Comparison of ENCODE assay signal across 20 cellular contexts in genomic region chr16:84768061-84768797, GRCh38. TPM values are rescaled to one million over a fixed set of nuclear protein-coding genes. Genes with fewer than 3 reads are reported as not detected.
DNase-seq lines count a peak whose midpoint lies in the region; ATAC-seq and TF ChIP-seq lines count a peak whose summit lies in the region.
"Had no signal": no experiment of that assay in that cellular context is flagged by ENCODE, and none has a peak within 500 bp of the region (broad histone marks: within the 10 kb centered on the region; RNA-seq: fewer than 3 reads in every experiment).

No MANE protein-coding gene starts in this region.

- peaks cover 34% of the 10 kb centered on the region for H3K4me1 Mint-ChIP-seq in T-helper 1 cell treated with Interleukin-12 subunit alpha and Interleukin-12 subunit beta and Interleukin-4 antibody, amounts not matched to agents 30 μg/mL and 1 μg/mL, for 36 hours (ENCODE audit: low read depth)
- peaks cover 41 to 61% (median 53%) of the 10 kb centered on the region in 4 donors for H3K4me1 Mint-ChIP-seq in CD4-positive, alpha-beta memory T cell
- peaks cover 32% of the 10 kb centered on the region for H3K4me1 Mint-ChIP-seq in activated CD8-positive, alpha-beta T cell treated with anti-CD3 and anti-CD28 coated beads for 36 hours (ENCODE audit: low read depth)

- H3K4me3 ChIP-seq in CD4-positive, alpha-beta memory T cell (ENCODE audit: low read length in 2 of 2): peak overlapping the region in 1 of 2 donors; percentile 47
- H3K4me3 ChIP-seq in hepatocyte (no peak overlapping the region), brain microvascular endothelial cell (ENCODE audit: low read depth, low read length) (no peak overlapping the region)
- H3K4me3 ChIP-seq: pancreas, stomach had no signal

- H3K4me3 Mint-ChIP-seq in T-helper 1 cell treated with Interleukin-12 subunit alpha and Interleukin-12 subunit beta and Interleukin-4 antibody, amounts not matched to agents 30 μg/mL and 1 μg/mL, for 36 hours: peak overlapping the region; percentile 53
- H3K4me3 Mint-ChIP-seq in CD4-positive, alpha-beta memory T cell: peak overlapping the region; percentile 78 to 93 (median 86)
- no peak overlapping the region for H3K4me3 Mint-ChIP-seq in activated CD8-positive, alpha-beta T cell treated with anti-CD3 and anti-CD28 coated beads for 36 hours

- CTCF ChIA-PET in CD4-positive, alpha-beta memory T cell (lab: Charles Lee; ENCODE audit: partially characterized antibody): interaction anchor here (0.8 to 5.6 kb wide), 6 partner anchors 14 to 208 kb away, joined by 3 to 68 read pairs (median 6); no protein-coding TSS in a partner anchor
- CTCF ChIA-PET in activated CD8-positive, alpha-beta T cell treated with anti-CD3 and anti-CD28 coated beads for 36 hours (lab: Charles Lee): interaction anchor here (1.0 to 2.8 kb wide), 4 partner anchors 9 to 184 kb away, joined by 4 to 26 read pairs (median 6); no protein-coding TSS in a partner anchor

- no peaks in the 10 kb centered on the region for H3K9me2 ChIP-seq in hepatocyte (replicated peaks; ENCODE audit: insufficient read depth)

- H4K20me1 ChIP-seq in hepatocyte (ENCODE audit: insufficient read depth, poor library complexity, severe bottlenecking): no peaks in the 10 kb centered on the region

- H3K27me3 ChIP-seq in CD4-positive, alpha-beta memory T cell (ENCODE audit: insufficient read depth, low read length): no peaks in the 10 kb centered on the region
- H3K27me3 ChIP-seq in hepatocyte: no peaks in the 10 kb centered on the region
- H3K27me3 ChIP-seq in brain microvascular endothelial cell (replicated peaks): no peaks in the 10 kb centered on the region
- H3K27me3 ChIP-seq: BE2C, pancreas, stomach had no signal

- intact Hi-C loops in CD4-positive, alpha-beta memory T cell (cut with micrococcal nuclease): no loop called here
- intact Hi-C loops in activated CD8-positive, alpha-beta T cell treated with anti-CD3 and anti-CD28 coated beads for 36 hours (cut with micrococcal nuclease): no loop called here

- DNase-seq in T-helper 1 cell (no peak), hepatocyte (ENCODE audit: low spot score) (no peak), inferior parietal cortex (ENCODE audit: extremely low spot score) (no peak), MV-4-11 (lab: John Stamatoyannopoulos, UW) (no peak), brain microvascular endothelial cell (no peak)
- peak; percentile 46 to 62 (median 50) for DNase-seq in CD4-positive, alpha-beta memory T cell
- DNase-seq in activated CD8-positive, alpha-beta T cell treated with anti-CD3 and anti-CD28 coated beads for 36 hours: no peak
- DNase-seq: activated CD4-positive, alpha-beta T cell treated with anti-CD3 and anti-CD28 coated beads, Interleukin-2, amount 50 U/mL, for 4 hours; activated gamma-delta T cell; BE2C; kidney; NCI-H2029; NCI-H446; pancreas; stimulated activated CD4-positive, alpha-beta T cell treated with anti-CD3 and anti-CD28 coated beads, Interleukin-2, amount 100 ng/mL, for 24 hours; stomach; trophoblast cell had no signal

- H3K36me3 ChIP-seq in CD4-positive, alpha-beta memory T cell (ENCODE audit: insufficient read depth, low read length): peaks cover 65% of the 10 kb centered on the region
- no peaks in the 10 kb centered on the region for H3K36me3 ChIP-seq in hepatocyte (replicated peaks; ENCODE audit: insufficient read depth, low read depth)
- H3K36me3 ChIP-seq in brain microvascular endothelial cell (replicated peaks): peaks cover 58% of the 10 kb centered on the region

- POLR2A ChIA-PET in CD4-positive, alpha-beta memory T cell (lab: Charles Lee; ENCODE audit: partially characterized antibody): interaction anchor here (3.9 to 5.0 kb wide), 2 partner anchors 8 to 13 kb away, joined by 23 to 45 read pairs; no protein-coding TSS in a partner anchor
- POLR2A ChIA-PET in activated CD8-positive, alpha-beta T cell treated with anti-CD3 and anti-CD28 coated beads for 36 hours (lab: Charles Lee): interaction anchor here (1.1 kb wide), 1 partner anchor 13 kb away, joined by 5 read pairs; no protein-coding TSS in a partner anchor

- H3K9me3 ChIP-seq in CD4-positive, alpha-beta memory T cell (ENCODE audit: control insufficient read depth in 1 of 2, low read length in 2 of 2): no peaks in the 10 kb centered on the region
- H3K9me3 ChIP-seq in hepatocyte (ENCODE audit: low read depth): no peaks in the 10 kb centered on the region
- H3K9me3 ChIP-seq: BE2C, pancreas, stomach had no signal

- no peaks in the 10 kb centered on the region for H3K9me3 Mint-ChIP-seq in T-helper 1 cell treated with Interleukin-12 subunit alpha and Interleukin-12 subunit beta and Interleukin-4 antibody, amounts not matched to agents 30 μg/mL and 1 μg/mL, for 36 hours
- no peaks in the 10 kb centered on the region for H3K9me3 Mint-ChIP-seq in CD4-positive, alpha-beta memory T cell
- H3K9me3 Mint-ChIP-seq in activated CD8-positive, alpha-beta T cell treated with anti-CD3 and anti-CD28 coated beads for 36 hours: no peaks in the 10 kb centered on the region

- no peak overlapping the region for H2AFZ ChIP-seq in hepatocyte

- H3K79me2 ChIP-seq in hepatocyte: peaks cover 36% of the 10 kb centered on the region

- peaks cover 45% of the 10 kb centered on the region for H3K4me1 ChIP-seq in CD4-positive, alpha-beta memory T cell (ENCODE audit: insufficient read depth, low read length)
- peaks cover 27% of the 10 kb centered on the region for H3K4me1 ChIP-seq in hepatocyte (ENCODE audit: insufficient read depth)
- H3K4me1 ChIP-seq: pancreas had no signal

- no peak for ATAC-seq in activated CD8-positive, alpha-beta T cell treated with anti-CD3 and anti-CD28 coated beads for 36 hours
- ATAC-seq: pancreas had no signal

- peaks cover 60% of the 10 kb centered on the region for H3K36me3 Mint-ChIP-seq in T-helper 1 cell treated with Interleukin-12 subunit alpha and Interleukin-12 subunit beta and Interleukin-4 antibody, amounts not matched to agents 30 μg/mL and 1 μg/mL, for 36 hours (ENCODE audit: low read depth)
- peaks cover 71 to 79% of the 10 kb centered on the region in 2 donors for H3K36me3 Mint-ChIP-seq in CD4-positive, alpha-beta memory T cell
- H3K36me3 Mint-ChIP-seq in activated CD8-positive, alpha-beta T cell treated with anti-CD3 and anti-CD28 coated beads for 36 hours (ENCODE audit: low read depth): peaks cover 65% of the 10 kb centered on the region

- in situ Hi-C loops in brain microvascular endothelial cell (cut with HindIII; ENCODE audit: low pct_ligation_motif_present, low sequenced_read_pairs): no loop called here

- no peaks in the 10 kb centered on the region for H3K27me3 Mint-ChIP-seq in T-helper 1 cell treated with Interleukin-12 subunit alpha and Interleukin-12 subunit beta and Interleukin-4 antibody, amounts not matched to agents 30 μg/mL and 1 μg/mL, for 36 hours (ENCODE audit: low read depth)
- H3K27me3 Mint-ChIP-seq in CD4-positive, alpha-beta memory T cell: no peaks in the 10 kb centered on the region
- no peaks in the 10 kb centered on the region for H3K27me3 Mint-ChIP-seq in activated CD8-positive, alpha-beta T cell treated with anti-CD3 and anti-CD28 coated beads for 36 hours

- H3K27ac Mint-ChIP-seq in T-helper 1 cell treated with Interleukin-12 subunit alpha and Interleukin-12 subunit beta and Interleukin-4 antibody, amounts not matched to agents 30 μg/mL and 1 μg/mL, for 36 hours: peak overlapping the region; percentile 65
- peak overlapping the region; percentile 83 to 98 (median 94) for H3K27ac Mint-ChIP-seq in CD4-positive, alpha-beta memory T cell
- H3K27ac Mint-ChIP-seq in activated CD8-positive, alpha-beta T cell treated with anti-CD3 and anti-CD28 coated beads for 36 hours: peak overlapping the region; percentile 57

- no peak for TF ChIP-seq CTCF in activated CD8-positive, alpha-beta T cell treated with anti-CD3 and anti-CD28 coated beads for 36 hours (IDR thresholded peaks at IDR 0.05)
- no peak for TF ChIP-seq CTCF in hepatocyte (IDR thresholded peaks at IDR 0.05; ENCODE audit: poor library complexity)
- TF ChIP-seq CTCF in brain microvascular endothelial cell (IDR thresholded peaks at IDR 0.05; ENCODE audit: low read depth, low read length, missing control alignments): no peak

- 54% methylated on average over 4 of the region's 4 CpGs for WGBS in hepatocyte (ENCODE audit: low lambda C conversion rate, missing lambda C conversion rate)

- no peak overlapping the region for H3K4me2 ChIP-seq in hepatocyte
- H3K4me2 ChIP-seq: KMS-11 had no signal

- peak overlapping the region; percentile 25 for H3K27ac ChIP-seq in CD4-positive, alpha-beta memory T cell (ENCODE audit: low read depth, low read length)
- H3K27ac ChIP-seq in hepatocyte: peak overlapping the region; percentile 42
- no peak overlapping the region for H3K27ac ChIP-seq in brain microvascular endothelial cell
- H3K27ac ChIP-seq: 22Rv1, KMS-11, pancreas had no signal

RNA-seq across cellular contexts. Expression of gene CRISPLD2, which starts 51.6 kb away (rescaled TPM):
- total RNA-seq in CD4-positive, alpha-beta memory T cell: under 1 TPM; 0.32 to 0.89 TPM
- 1 to 10 TPM; 1.0 to 2.5 TPM for polyA plus RNA-seq in CD4-positive, alpha-beta memory T cell
- total RNA-seq in activated CD8-positive, alpha-beta T cell treated with anti-CD3 and anti-CD28 coated beads for 36 hours: under 1 TPM in 1 of 2 experiments, not detected in 1; 0.16 TPM
- total RNA-seq in hepatocyte: 253 and 281 TPM in 2 replicates
- 284 and 315 TPM in 2 replicates for polyA plus RNA-seq in hepatocyte

Comparison
In these comparisons a context has a peak if more than half of its experiments do, and no peak if none do; other contexts are left out.
1. DNase-seq: peak in CD4-positive, alpha-beta memory T cell (5 of 5); none in T-helper 1 cell (0 of 5), activated CD8-positive, alpha-beta T cell treated with anti-CD3 and anti-CD28 coated beads for 36 hours (single experiment), hepatocyte (single experiment), inferior parietal cortex (single experiment), MV-4-11 (single experiment) and brain microvascular endothelial cell (single experiment).
2. RNA of gene CRISPLD2, which starts 51.6 kb away (total RNA-seq): 253 to 281 TPM in hepatocyte; 0.32 to 0.89 TPM in CD4-positive, alpha-beta memory T cell and 0.16 TPM in activated CD8-positive, alpha-beta T cell treated with anti-CD3 and anti-CD28 coated beads for 36 hours; every median in the first group is over 100 times any median in the second.
3. Peak in every context shown above with its lines, with median percentiles within 50 percentile points of each other: H3K27ac Mint-ChIP-seq.